ENCODE assay signal across 1 cellular context in the genomic region with DNA sequence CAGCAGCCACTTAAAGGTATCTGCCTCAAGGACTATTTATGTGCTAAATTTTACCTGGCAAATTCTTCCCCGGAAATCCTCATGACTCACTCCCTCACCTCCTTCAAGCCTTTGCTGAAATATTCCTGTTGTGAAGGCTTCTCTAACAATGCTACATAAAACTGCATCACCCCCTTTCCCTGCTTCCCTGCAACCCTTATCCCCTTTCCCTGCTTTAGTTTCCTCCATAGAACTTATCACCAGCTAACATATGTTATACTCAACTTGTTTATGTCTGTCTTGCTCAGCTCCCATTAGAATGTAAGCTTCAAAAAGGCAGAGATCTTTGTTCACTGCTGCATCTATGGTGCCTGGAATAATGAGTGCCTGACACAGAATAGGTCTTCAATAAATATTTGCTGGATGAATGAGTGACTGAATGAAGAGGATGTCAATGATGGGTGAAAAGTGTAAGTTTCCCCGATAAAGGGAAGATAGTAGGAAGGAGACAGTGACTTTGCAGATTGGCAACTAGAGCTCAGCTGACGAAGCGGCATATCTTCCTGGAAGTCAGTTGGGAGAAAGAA.
TF ChIP-seq lines count a peak whose summit lies in the region.

No MANE protein-coding gene starts in this region.

TF ChIP-seq in K562, 482 proteins besides CTCF, POLR2A, EP300 and RAD21 (continued from another document):
- TF ChIP-seq, protein P1, sequence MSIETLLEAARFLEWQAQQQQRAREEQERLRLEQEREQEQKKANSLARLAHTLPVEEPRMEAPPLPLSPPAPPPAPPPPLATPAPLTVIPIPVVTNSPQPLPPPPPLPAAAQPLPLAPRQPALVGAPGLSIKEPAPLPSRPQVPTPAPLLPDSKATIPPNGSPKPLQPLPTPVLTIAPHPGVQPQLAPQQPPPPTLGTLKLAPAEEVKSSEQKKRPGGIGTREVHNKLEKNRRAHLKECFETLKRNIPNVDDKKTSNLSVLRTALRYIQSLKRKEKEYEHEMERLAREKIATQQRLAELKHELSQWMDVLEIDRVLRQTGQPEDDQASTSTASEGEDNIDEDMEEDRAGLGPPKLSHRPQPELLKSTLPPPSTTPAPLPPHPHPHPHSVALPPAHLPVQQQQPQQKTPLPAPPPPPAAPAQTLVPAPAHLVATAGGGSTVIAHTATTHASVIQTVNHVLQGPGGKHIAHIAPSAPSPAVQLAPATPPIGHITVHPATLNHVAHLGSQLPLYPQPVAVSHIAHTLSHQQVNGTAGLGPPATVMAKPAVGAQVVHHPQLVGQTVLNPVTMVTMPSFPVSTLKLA (conservative IDR thresholded peaks at IDR 0.05): 0 out of 4 replicates have a peak, but pooled peaks of 1 of the 2 experiments have one; percentile 36
- TF ChIP-seq EP400 (IDR thresholded peaks at IDR 0.05) (0 out of 2 replicates have a peak, but pooled peaks have one; percentile 26), GMEB1 (CRISPR knock-in tag; IDR thresholded peaks at IDR 0.05) (no peak), SMARCA4 (IDR thresholded peaks at IDR 0.05) (peak; percentile 92), PKNOX1 (IDR thresholded peaks at IDR 0.05) (peak; percentile 64), RCOR1 (IDR thresholded peaks at IDR 0.05; ENCODE audit: borderline replicate concordance in 1 of 2, low read depth in 2 of 2, low read length in 2 of 2) (0 out of 4 replicates have a peak, but pooled peaks of 1 of the 2 experiments have one; percentile 9), SOX6 (IDR thresholded peaks at IDR 0.05) (peak; percentile 26; the same call in 1 of the 2 replicates), KDM1A (IDR thresholded peaks at IDR 0.05) (0 out of 4 replicates have a peak, but pooled peaks have one; percentile 27 to 37), SP1 (CRISPR knock-in tag; IDR thresholded peaks at IDR 0.05) (no peak), ZNF695 (CRISPR knock-in tag; IDR thresholded peaks at IDR 0.05) (no peak), NFIX (CRISPR knock-in tag; IDR thresholded peaks at IDR 0.05; ENCODE audit: low read depth) (no peak), JUND (IDR thresholded peaks at IDR 0.05; ENCODE audit: borderline replicate concordance, low read depth, low read length) (no peak; the same call in 1 of the 2 replicates), JUND (tag; IDR thresholded peaks at IDR 0.05; ENCODE audit: borderline replicate concordance, low read depth, low read length) (peak; percentile 64; the same call in 1 of the 3 replicates), CBFA2T3 (IDR thresholded peaks at IDR 0.05) (peak; percentile 81), ZNF740 (CRISPR knock-in tag; IDR thresholded peaks at IDR 0.05) (no peak), ZNF740 (tag; IDR thresholded peaks at IDR 0.05) (no peak), MTA2 (IDR thresholded peaks at IDR 0.05; ENCODE audit: low read depth) (peak; percentile 71), FOXA1 (IDR thresholded peaks at IDR 0.05; ENCODE audit: borderline replicate concordance) (no peak), ARID1B (IDR thresholded peaks at IDR 0.05) (peak; percentile 93), NCOR1 (IDR thresholded peaks at IDR 0.05) (peak; percentile 77)
- TF ChIP-seq, protein P2, sequence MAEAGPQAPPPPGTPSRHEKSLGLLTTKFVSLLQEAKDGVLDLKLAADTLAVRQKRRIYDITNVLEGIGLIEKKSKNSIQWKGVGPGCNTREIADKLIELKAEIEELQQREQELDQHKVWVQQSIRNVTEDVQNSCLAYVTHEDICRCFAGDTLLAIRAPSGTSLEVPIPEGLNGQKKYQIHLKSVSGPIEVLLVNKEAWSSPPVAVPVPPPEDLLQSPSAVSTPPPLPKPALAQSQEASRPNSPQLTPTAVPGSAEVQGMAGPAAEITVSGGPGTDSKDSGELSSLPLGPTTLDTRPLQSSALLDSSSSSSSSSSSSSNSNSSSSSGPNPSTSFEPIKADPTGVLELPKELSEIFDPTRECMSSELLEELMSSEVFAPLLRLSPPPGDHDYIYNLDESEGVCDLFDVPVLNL (CRISPR knock-in tag; IDR thresholded peaks at IDR 0.05; ENCODE audit: low read depth): no peak
- TF ChIP-seq, protein P3, sequence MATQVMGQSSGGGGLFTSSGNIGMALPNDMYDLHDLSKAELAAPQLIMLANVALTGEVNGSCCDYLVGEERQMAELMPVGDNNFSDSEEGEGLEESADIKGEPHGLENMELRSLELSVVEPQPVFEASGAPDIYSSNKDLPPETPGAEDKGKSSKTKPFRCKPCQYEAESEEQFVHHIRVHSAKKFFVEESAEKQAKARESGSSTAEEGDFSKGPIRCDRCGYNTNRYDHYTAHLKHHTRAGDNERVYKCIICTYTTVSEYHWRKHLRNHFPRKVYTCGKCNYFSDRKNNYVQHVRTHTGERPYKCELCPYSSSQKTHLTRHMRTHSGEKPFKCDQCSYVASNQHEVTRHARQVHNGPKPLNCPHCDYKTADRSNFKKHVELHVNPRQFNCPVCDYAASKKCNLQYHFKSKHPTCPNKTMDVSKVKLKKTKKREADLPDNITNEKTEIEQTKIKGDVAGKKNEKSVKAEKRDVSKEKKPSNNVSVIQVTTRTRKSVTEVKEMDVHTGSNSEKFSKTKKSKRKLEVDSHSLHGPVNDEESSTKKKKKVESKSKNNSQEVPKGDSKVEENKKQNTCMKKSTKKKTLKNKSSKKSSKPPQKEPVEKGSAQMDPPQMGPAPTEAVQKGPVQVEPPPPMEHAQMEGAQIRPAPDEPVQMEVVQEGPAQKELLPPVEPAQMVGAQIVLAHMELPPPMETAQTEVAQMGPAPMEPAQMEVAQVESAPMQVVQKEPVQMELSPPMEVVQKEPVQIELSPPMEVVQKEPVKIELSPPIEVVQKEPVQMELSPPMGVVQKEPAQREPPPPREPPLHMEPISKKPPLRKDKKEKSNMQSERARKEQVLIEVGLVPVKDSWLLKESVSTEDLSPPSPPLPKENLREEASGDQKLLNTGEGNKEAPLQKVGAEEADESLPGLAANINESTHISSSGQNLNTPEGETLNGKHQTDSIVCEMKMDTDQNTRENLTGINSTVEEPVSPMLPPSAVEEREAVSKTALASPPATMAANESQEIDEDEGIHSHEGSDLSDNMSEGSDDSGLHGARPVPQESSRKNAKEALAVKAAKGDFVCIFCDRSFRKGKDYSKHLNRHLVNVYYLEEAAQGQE (CRISPR knock-in tag; IDR thresholded peaks at IDR 0.05; ENCODE audit: low read depth): no peak
- TF ChIP-seq, protein P4, sequence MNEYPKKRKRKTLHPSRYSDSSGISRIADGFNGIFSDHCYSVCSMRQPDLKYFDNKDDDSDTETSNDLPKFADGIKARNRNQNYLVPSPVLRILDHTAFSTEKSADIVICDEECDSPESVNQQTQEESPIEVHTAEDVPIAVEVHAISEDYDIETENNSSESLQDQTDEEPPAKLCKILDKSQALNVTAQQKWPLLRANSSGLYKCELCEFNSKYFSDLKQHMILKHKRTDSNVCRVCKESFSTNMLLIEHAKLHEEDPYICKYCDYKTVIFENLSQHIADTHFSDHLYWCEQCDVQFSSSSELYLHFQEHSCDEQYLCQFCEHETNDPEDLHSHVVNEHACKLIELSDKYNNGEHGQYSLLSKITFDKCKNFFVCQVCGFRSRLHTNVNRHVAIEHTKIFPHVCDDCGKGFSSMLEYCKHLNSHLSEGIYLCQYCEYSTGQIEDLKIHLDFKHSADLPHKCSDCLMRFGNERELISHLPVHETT (CRISPR knock-in tag; conservative IDR thresholded peaks at IDR 0.05 in 1 of 2, IDR thresholded peaks at IDR 0.05 in 1 of 2): peak in 1 of 2 experiments; percentile 27; a peak in 1 of 4 replicates
- TF ChIP-seq, protein P5, sequence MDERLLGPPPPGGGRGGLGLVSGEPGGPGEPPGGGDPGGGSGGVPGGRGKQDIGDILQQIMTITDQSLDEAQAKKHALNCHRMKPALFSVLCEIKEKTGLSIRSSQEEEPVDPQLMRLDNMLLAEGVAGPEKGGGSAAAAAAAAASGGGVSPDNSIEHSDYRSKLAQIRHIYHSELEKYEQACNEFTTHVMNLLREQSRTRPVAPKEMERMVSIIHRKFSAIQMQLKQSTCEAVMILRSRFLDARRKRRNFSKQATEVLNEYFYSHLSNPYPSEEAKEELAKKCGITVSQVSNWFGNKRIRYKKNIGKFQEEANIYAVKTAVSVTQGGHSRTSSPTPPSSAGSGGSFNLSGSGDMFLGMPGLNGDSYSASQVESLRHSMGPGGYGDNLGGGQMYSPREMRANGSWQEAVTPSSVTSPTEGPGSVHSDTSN (CRISPR knock-in tag; IDR thresholded peaks at IDR 0.05; ENCODE audit: low read depth): no peak
- TF ChIP-seq, protein P5 (tag; conservative IDR thresholded peaks at IDR 0.05; ENCODE audit: low read depth): peak; percentile 39; the same call in 1 of the 2 replicates
- TF ChIP-seq, protein P6, sequence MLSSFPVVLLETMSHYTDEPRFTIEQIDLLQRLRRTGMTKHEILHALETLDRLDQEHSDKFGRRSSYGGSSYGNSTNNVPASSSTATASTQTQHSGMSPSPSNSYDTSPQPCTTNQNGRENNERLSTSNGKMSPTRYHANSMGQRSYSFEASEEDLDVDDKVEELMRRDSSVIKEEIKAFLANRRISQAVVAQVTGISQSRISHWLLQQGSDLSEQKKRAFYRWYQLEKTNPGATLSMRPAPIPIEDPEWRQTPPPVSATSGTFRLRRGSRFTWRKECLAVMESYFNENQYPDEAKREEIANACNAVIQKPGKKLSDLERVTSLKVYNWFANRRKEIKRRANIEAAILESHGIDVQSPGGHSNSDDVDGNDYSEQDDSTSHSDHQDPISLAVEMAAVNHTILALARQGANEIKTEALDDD (IDR thresholded peaks at IDR 0.05): peak; percentile 25
TF ChIP-seq in K562: peak in this region for 63.
